ENCODE assay signal across 9 cellular contexts in the genomic region with DNA sequence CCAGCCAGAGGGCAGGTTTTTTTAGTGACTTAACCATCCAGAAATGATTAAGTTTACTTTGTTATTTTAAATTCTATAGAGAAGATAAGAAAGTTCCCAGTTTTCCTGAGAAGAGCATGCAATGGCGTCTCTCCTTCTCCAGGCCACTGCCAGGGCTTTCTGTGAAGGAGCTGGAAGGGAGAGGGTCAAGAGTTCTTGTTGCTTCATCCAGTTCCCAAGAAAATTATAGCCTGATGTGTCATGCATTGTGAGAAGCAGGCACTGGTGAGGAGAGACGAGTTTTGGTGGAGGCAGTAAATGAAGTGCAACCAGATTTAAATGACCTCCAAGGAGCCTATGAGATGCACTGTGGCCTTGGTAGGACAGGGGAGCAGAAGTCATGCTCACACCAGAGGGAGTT. TPM values are rescaled to one million over a fixed set of nuclear protein-coding genes. Genes with fewer than 3 reads are reported as not detected.
DNase-seq lines count a peak whose midpoint lies in the region; ATAC-seq and TF ChIP-seq lines count a peak whose summit lies in the region.
"Had no signal": no experiment of that assay in that cellular context is flagged by ENCODE, and none has a peak within 500 bp of the region (broad histone marks: within the 10 kb centered on the region; RNA-seq: fewer than 3 reads in every experiment).

No MANE protein-coding gene starts in this region.

- peaks cover 60 to 100% (median 87%) of the 10 kb centered on the region in 4 donors for H3K4me1 Mint-ChIP-seq in CD4-positive, CD25-positive, alpha-beta regulatory T cell
- peaks cover 65% of the 10 kb centered on the region for H3K4me1 Mint-ChIP-seq in dendritic cell treated with granulocyte-macrophage colony-stimulating factor and Interleukin-4, amounts not matched to agents 40 ng/mL and 50 ng/mL, for 4 days (ENCODE audit: low read depth)
- H3K4me1 Mint-ChIP-seq in nephron progenitor cell = peaks cover 68% of the 10 kb centered on the region

- H3K27me3 Mint-ChIP-seq in CD4-positive, CD25-positive, alpha-beta regulatory T cell = no peaks in the 10 kb centered on the region
- H3K27me3 Mint-ChIP-seq in dendritic cell treated with granulocyte-macrophage colony-stimulating factor and Interleukin-4, amounts not matched to agents 40 ng/mL and 50 ng/mL, for 4 days = no peaks in the 10 kb centered on the region
- H3K27me3 Mint-ChIP-seq in nephron progenitor cell (ENCODE audit: low read depth, poor library complexity) = peaks cover 8% of the 10 kb centered on the region

- peak overlapping the region; percentile 83 to 98 (median 91) for H3K27ac Mint-ChIP-seq in CD4-positive, CD25-positive, alpha-beta regulatory T cell
- H3K27ac Mint-ChIP-seq in dendritic cell treated with granulocyte-macrophage colony-stimulating factor and Interleukin-4, amounts not matched to agents 40 ng/mL and 50 ng/mL, for 4 days = peak overlapping the region; percentile 47
- peak overlapping the region; percentile 94 for H3K27ac Mint-ChIP-seq in nephron progenitor cell

- H3K27ac ChIP-seq in CD4-positive, CD25-positive, alpha-beta regulatory T cell (ENCODE audit: insufficient read depth, low read length, poor library complexity, severe bottlenecking) = peak overlapping the region; percentile 69

- no peaks in the 10 kb centered on the region for H3K9me3 Mint-ChIP-seq in CD4-positive, CD25-positive, alpha-beta regulatory T cell
- H3K9me3 Mint-ChIP-seq in dendritic cell treated with granulocyte-macrophage colony-stimulating factor and Interleukin-4, amounts not matched to agents 40 ng/mL and 50 ng/mL, for 4 days = no peaks in the 10 kb centered on the region
- peaks cover 20% of the 10 kb centered on the region for H3K9me3 Mint-ChIP-seq in nephron progenitor cell

- H3K4me3 ChIP-seq in CD4-positive, CD25-positive, alpha-beta regulatory T cell (ENCODE audit: low read depth, low read length) = peak overlapping the region; percentile 81

- TF ChIP-seq CTCF in nephron progenitor cell (IDR thresholded peaks at IDR 0.05) (no peak), omental fat pad (IDR thresholded peaks at IDR 0.05) (no peak)

- H3K27me3 ChIP-seq in CD4-positive, CD25-positive, alpha-beta regulatory T cell (ENCODE audit: control insufficient read depth, insufficient read depth, low read length) = no peaks in the 10 kb centered on the region

- H3K4me3 Mint-ChIP-seq in CD4-positive, CD25-positive, alpha-beta regulatory T cell = peak overlapping the region in 3 of 4 donors; percentile 87 to 90 (median 89)
- H3K4me3 Mint-ChIP-seq in dendritic cell treated with granulocyte-macrophage colony-stimulating factor and Interleukin-4, amounts not matched to agents 40 ng/mL and 50 ng/mL, for 4 days = peak overlapping the region; percentile 51
- peak overlapping the region; percentile 49 for H3K4me3 Mint-ChIP-seq in nephron progenitor cell

- H3K36me3 Mint-ChIP-seq in CD4-positive, CD25-positive, alpha-beta regulatory T cell = peaks cover 5% of the 10 kb centered on the region
- peaks cover 7% of the 10 kb centered on the region for H3K36me3 Mint-ChIP-seq in dendritic cell treated with granulocyte-macrophage colony-stimulating factor and Interleukin-4, amounts not matched to agents 40 ng/mL and 50 ng/mL, for 4 days (ENCODE audit: low read depth)
- peaks cover 33% of the 10 kb centered on the region for H3K36me3 Mint-ChIP-seq in nephron progenitor cell (ENCODE audit: low read depth)

- H3K4me1 ChIP-seq in CD4-positive, CD25-positive, alpha-beta regulatory T cell (ENCODE audit: control insufficient read depth, insufficient read depth, low read length, poor library complexity, severe bottlenecking) = peaks cover 92% of the 10 kb centered on the region

- no peaks in the 10 kb centered on the region for H3K36me3 ChIP-seq in CD4-positive, CD25-positive, alpha-beta regulatory T cell (ENCODE audit: control insufficient read depth, insufficient read depth, low read length)

- H3K9me3 ChIP-seq in CD4-positive, CD25-positive, alpha-beta regulatory T cell (ENCODE audit: control insufficient read depth in 2 of 2, low read length in 2 of 2) = no peaks in the 10 kb centered on the region

- no peak for ATAC-seq in CD4-positive, CD25-positive, alpha-beta regulatory T cell (ENCODE audit: low read depth in 2 of 2)
- ATAC-seq in HG02623 (IDR thresholded peaks at IDR 0.05; ENCODE audit: unreplicated experiment) = no peak
- no peak for ATAC-seq in GM21717 (IDR thresholded peaks at IDR 0.05; ENCODE audit: unreplicated experiment)
- no peak for ATAC-seq in omental fat pad (ENCODE audit: low FRiP score)

- no peak for DNase-seq in CD4-positive, CD25-positive, alpha-beta regulatory T cell
- DNase-seq in LHCN-M2 (ENCODE audit: low read depth) (peak; percentile 80), nephron progenitor cell (no peak), hypothalamus (lab: John Stamatoyannopoulos, UW) (no peak), omental fat pad (ENCODE audit: low spot score) (no peak)
- DNase-seq: NK-92 treated with Interleukin-12 subunit alpha and Interleukin-12 subunit beta, amount 100 ng/mL, for 24 hours had no signal

- intact Hi-C loops in dendritic cell treated with granulocyte-macrophage colony-stimulating factor and Interleukin-4, amounts not matched to agents 40 ng/mL and 50 ng/mL, for 4 days (cut with micrococcal nuclease) = no loop called here

RNA-seq across cellular contexts. Expression of gene ELK3, which starts 14.2 kb away (rescaled TPM):
- 84.7 TPM for total RNA-seq in CD4-positive, CD25-positive, alpha-beta regulatory T cell
- polyA plus RNA-seq in CD4-positive, CD25-positive, alpha-beta regulatory T cell = 10 to 100 TPM; 33.4 to 47.9 (median 38.3) TPM
- total RNA-seq in LHCN-M2 (2014; rRNA removed) (90.2 and 105 TPM in 2 replicates), omental fat pad (10 to 100 TPM; 22.4 to 69.7 (median 37.9) TPM)
- polyA plus RNA-seq in LHCN-M2 (2012) = 30.2 TPM
